ENCODE assay signal across 17 cellular contexts in the genomic region with DNA sequence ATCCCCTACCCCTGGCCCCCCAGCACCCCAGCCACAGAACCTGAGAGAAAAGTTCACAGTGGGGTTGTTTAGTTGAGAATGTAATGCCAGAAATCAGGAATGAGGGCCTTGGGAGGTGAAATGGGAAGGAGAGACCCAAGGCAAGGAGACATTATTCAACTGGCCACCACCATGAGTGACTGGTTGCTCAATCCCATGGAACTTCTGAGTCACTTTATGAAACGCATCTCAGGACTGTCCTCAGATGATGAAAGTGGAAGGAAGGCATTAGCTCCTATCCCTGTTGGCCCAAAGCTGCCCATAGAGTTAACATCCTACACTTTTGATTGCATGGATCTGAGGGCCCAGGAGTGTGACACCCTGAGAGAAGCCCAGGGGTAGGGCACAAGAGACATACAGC. TPM values are rescaled to one million over a fixed set of nuclear protein-coding genes. Genes with fewer than 3 reads are reported as not detected.
A peak's percentile ranks its signal among the peaks of the same experiment; 100 is the strongest.
DNase-seq lines count a peak whose midpoint lies in the region; ATAC-seq and TF ChIP-seq lines count a peak whose summit lies in the region.
"Had no signal": no experiment of that assay in that cellular context is flagged by ENCODE, and none has a peak within 500 bp of the region (broad histone marks: within the 10 kb centered on the region; RNA-seq: fewer than 3 reads in every experiment).

No MANE protein-coding gene starts in this region.

- no peaks in the 10 kb centered on the region for H4K20me1 ChIP-seq in BLaER1

- peaks cover 0 to 2% of the 10 kb centered on the region in 2 donors for H3K27me3 Mint-ChIP-seq in CD4-positive, alpha-beta memory T cell
- H3K27me3 Mint-ChIP-seq in activated B cell treated with CpG ODN at 0.5 μM for 24 hours: no peaks in the 10 kb centered on the region
- H3K27me3 Mint-ChIP-seq in naive thymus-derived CD4-positive, alpha-beta T cell: peaks cover 0 to 8% (median 3%) of the 10 kb centered on the region in 5 donors

- peaks cover 0 to 6% of the 10 kb centered on the region in 2 donors for H3K36me3 Mint-ChIP-seq in CD4-positive, alpha-beta memory T cell
- H3K36me3 Mint-ChIP-seq in activated B cell treated with CpG ODN at 0.5 μM for 24 hours (ENCODE audit: low read depth): peaks cover 9% of the 10 kb centered on the region
- peaks cover 3 to 11% (median 6%) of the 10 kb centered on the region in 5 donors for H3K36me3 Mint-ChIP-seq in naive thymus-derived CD4-positive, alpha-beta T cell
- H3K36me3 Mint-ChIP-seq: IgD-negative memory B cell had no signal

- peak overlapping the region in 4 of 7 donors; percentile 9 to 98 (median 88) for H3K27ac Mint-ChIP-seq in CD4-positive, alpha-beta memory T cell
- peak overlapping the region; percentile 76 for H3K27ac Mint-ChIP-seq in activated B cell treated with CpG ODN at 0.5 μM for 24 hours
- peak overlapping the region in 7 of 9 donors; percentile 56 to 95 (median 88) for H3K27ac Mint-ChIP-seq in naive thymus-derived CD4-positive, alpha-beta T cell
- H3K27ac Mint-ChIP-seq: GM23338 had no signal

- CTCF ChIA-PET in CD4-positive, alpha-beta memory T cell (lab: Charles Lee; ENCODE audit: partially characterized antibody): no interaction called here
- CTCF ChIA-PET in activated B cell treated with CpG ODN at 0.5 μM for 24 hours (lab: Charles Lee) (no interaction called here), RWPE1 (lab: Yijun Ruan, JAX) (no interaction called here)
- CTCF ChIA-PET in naive thymus-derived CD4-positive, alpha-beta T cell (lab: Charles Lee): no interaction called here

- ATAC-seq in activated B cell treated with CpG ODN at 0.5 μM for 24 hours (ENCODE audit: low read depth) (no peak), HG03039 (IDR thresholded peaks at IDR 0.05; ENCODE audit: unreplicated experiment) (no peak)
- no peak for ATAC-seq in naive thymus-derived CD4-positive, alpha-beta T cell
- ATAC-seq: GM23338, Panc1 had no signal

- H3K9me3 ChIP-seq in BLaER1: peaks cover 11% of the 10 kb centered on the region; the same call in 1 of the 2 replicates
- no peaks in the 10 kb centered on the region for H3K9me3 ChIP-seq in CD4-positive, alpha-beta memory T cell (ENCODE audit: control insufficient read depth in 1 of 2, low read length in 2 of 2)
- peaks cover 0 to 15% (median 0%) of the 10 kb centered on the region in 3 experiments for H3K9me3 ChIP-seq in naive thymus-derived CD4-positive, alpha-beta T cell (ENCODE audit: control insufficient read depth in 2 of 3, low read length in 3 of 3)

- TF ChIP-seq CTCF in activated B cell treated with CpG ODN at 0.5 μM for 24 hours (IDR thresholded peaks at IDR 0.05) (no peak), RWPE1 (conservative IDR thresholded peaks at IDR 0.05; ENCODE audit: low read depth) (no peak)

- peaks cover 29% of the 10 kb centered on the region for H3K4me1 ChIP-seq in BLaER1
- peaks cover 9% of the 10 kb centered on the region for H3K4me1 ChIP-seq in CD4-positive, alpha-beta memory T cell (ENCODE audit: insufficient read depth, low read length)
- H3K4me1 ChIP-seq in naive thymus-derived CD4-positive, alpha-beta T cell (ENCODE audit: control insufficient read depth in 2 of 2, insufficient read depth in 2 of 2, low read length in 2 of 2): peaks cover 0 to 10% of the 10 kb centered on the region in 2 donors

- DNase-seq in CD4-positive, alpha-beta memory T cell: no peak
- DNase-seq in activated B cell treated with CpG ODN at 0.5 μM for 24 hours (no peak), NCI-H2107 (lab: John Stamatoyannopoulos, UW) (no peak), RWPE1 (ENCODE audit: low spot score) (no peak)
- no peak for DNase-seq in naive thymus-derived CD4-positive, alpha-beta T cell
- DNase-seq: ACHN, DMS153, NCI-H1092, NCI-H446, NCI-H774, SHP77 treated with DMSO at 0.1 percent for 48 hours had no signal

- no peak overlapping the region for H3K4me3 ChIP-seq in BLaER1
- no peak overlapping the region for H3K4me3 ChIP-seq in CD4-positive, alpha-beta memory T cell (ENCODE audit: low read length in 2 of 2)
- H3K4me3 ChIP-seq in naive thymus-derived CD4-positive, alpha-beta T cell (ENCODE audit: low read length): no peak overlapping the region
- H3K4me3 ChIP-seq: GM23338 had no signal

- peaks cover 0 to 22% (median 11%) of the 10 kb centered on the region in 8 donors for H3K9me3 Mint-ChIP-seq in CD4-positive, alpha-beta memory T cell
- peaks cover 5% of the 10 kb centered on the region for H3K9me3 Mint-ChIP-seq in activated B cell treated with CpG ODN at 0.5 μM for 24 hours
- H3K9me3 Mint-ChIP-seq in naive thymus-derived CD4-positive, alpha-beta T cell: peaks cover 6 to 31% (median 13%) of the 10 kb centered on the region in 11 donors
- H3K9me3 Mint-ChIP-seq: GM23338 had no signal

- intact Hi-C loops in CD4-positive, alpha-beta memory T cell (cut with micrococcal nuclease): no loop called here
- intact Hi-C loops in activated B cell treated with CpG ODN at 0.5 μM for 24 hours (cut with micrococcal nuclease): no loop called here
- intact Hi-C loops in naive thymus-derived CD4-positive, alpha-beta T cell (cut with micrococcal nuclease): no loop called here

- no peaks in the 10 kb centered on the region for H3K27me3 ChIP-seq in BLaER1
- no peaks in the 10 kb centered on the region for H3K27me3 ChIP-seq in CD4-positive, alpha-beta memory T cell (ENCODE audit: insufficient read depth, low read length)
- H3K27me3 ChIP-seq in naive thymus-derived CD4-positive, alpha-beta T cell (ENCODE audit: control insufficient read depth in 2 of 2, insufficient read depth in 2 of 2, low read length in 2 of 2): no peaks in the 10 kb centered on the region

- peaks cover 39% of the 10 kb centered on the region for H3K36me3 ChIP-seq in BLaER1
- H3K36me3 ChIP-seq in CD4-positive, alpha-beta memory T cell (ENCODE audit: insufficient read depth, low read length): no peaks in the 10 kb centered on the region
- H3K36me3 ChIP-seq in naive thymus-derived CD4-positive, alpha-beta T cell (ENCODE audit: control insufficient read depth in 2 of 3, insufficient read depth in 3 of 3, low read length in 3 of 3): no peaks in the 10 kb centered on the region

- peak overlapping the region; percentile 60; the same call in 1 of the 2 replicates for H3K4me2 ChIP-seq in BLaER1
- H3K4me2 ChIP-seq: GM23338 had no signal

- H3K4me3 Mint-ChIP-seq in CD4-positive, alpha-beta memory T cell: no peak overlapping the region
- H3K4me3 Mint-ChIP-seq in activated B cell treated with CpG ODN at 0.5 μM for 24 hours: no peak overlapping the region
- peak overlapping the region in 3 of 10 donors; percentile 56 to 71 (median 68) for H3K4me3 Mint-ChIP-seq in naive thymus-derived CD4-positive, alpha-beta T cell
- H3K4me3 Mint-ChIP-seq: GM23338 had no signal

- no peak overlapping the region; the same call in 1 of the 2 replicates for H3K27ac ChIP-seq in BLaER1
- no peak overlapping the region for H3K27ac ChIP-seq in CD4-positive, alpha-beta memory T cell (ENCODE audit: low read depth, low read length)
- no peak overlapping the region for H3K27ac ChIP-seq in naive thymus-derived CD4-positive, alpha-beta T cell (ENCODE audit: low read depth, low read length)
- no peak overlapping the region for H3K27ac ChIP-seq in RWPE1

- peaks cover 4 to 12% (median 6%) of the 10 kb centered on the region in 4 donors for H3K4me1 Mint-ChIP-seq in CD4-positive, alpha-beta memory T cell
- H3K4me1 Mint-ChIP-seq in activated B cell treated with CpG ODN at 0.5 μM for 24 hours: peaks cover 36% of the 10 kb centered on the region
- peaks cover 5 to 17% (median 11%) of the 10 kb centered on the region in 7 donors for H3K4me1 Mint-ChIP-seq in naive thymus-derived CD4-positive, alpha-beta T cell
- H3K4me1 Mint-ChIP-seq: GM23338 had no signal

- no peak overlapping the region for H3K9ac ChIP-seq in BLaER1

- POLR2A ChIA-PET in CD4-positive, alpha-beta memory T cell (lab: Charles Lee; ENCODE audit: partially characterized antibody): no interaction called here
- POLR2A ChIA-PET in activated B cell treated with CpG ODN at 0.5 μM for 24 hours (lab: Charles Lee) (interaction anchor here (1.2 kb wide), 1 partner anchor 28 kb away, joined by 5 read pairs; no protein-coding TSS in a partner anchor), RWPE1 (lab: Yijun Ruan, JAX; ENCODE audit: low non-redundant PET) (no interaction called here)
- POLR2A ChIA-PET in naive thymus-derived CD4-positive, alpha-beta T cell (lab: Charles Lee): no interaction called here

RNA-seq across cellular contexts. Expression of gene TCL1A, which starts 25.4 kb away (rescaled TPM):
- total RNA-seq in CD4-positive, alpha-beta memory T cell: not detected
- polyA plus RNA-seq in CD4-positive, alpha-beta memory T cell: under 1 TPM in 1 of 2 donors, not detected in 1; 0.71 TPM
- total RNA-seq in activated B cell treated with CpG ODN at 0.5 μM for 24 hours: 228 and 234 TPM in 2 replicates
- 1 to 10 TPM in 1 of 5 experiments, under 1 TPM in 2, not detected in 2; 0.42 to 4.9 (median 0.79) TPM for total RNA-seq in naive thymus-derived CD4-positive, alpha-beta T cell
- polyA plus RNA-seq in naive thymus-derived CD4-positive, alpha-beta T cell: 1 to 10 TPM in 1 of 2 donors, under 1 TPM in 1; 0.92 to 2.9 TPM

RNA-seq across cellular contexts. Expression of gene TCL1B, which starts 53.1 kb away (rescaled TPM):
- total RNA-seq in CD4-positive, alpha-beta memory T cell: not detected
- polyA plus RNA-seq in CD4-positive, alpha-beta memory T cell: not detected
- total RNA-seq in activated B cell treated with CpG ODN at 0.5 μM for 24 hours: 1.1 and 1.2 TPM in 2 replicates
- total RNA-seq in naive thymus-derived CD4-positive, alpha-beta T cell: under 1 TPM in 1 of 5 experiments, not detected in 4; 0.54 TPM
- not detected for polyA plus RNA-seq in naive thymus-derived CD4-positive, alpha-beta T cell
- total RNA-seq: HT1080 had no signal
- polyA plus RNA-seq: IgD-negative memory B cell had no signal

Comparison
In these comparisons a context has a peak if more than half of its experiments do, and no peak if none do; other contexts are left out.
1. RNA of gene TCL1A, which starts 25.4 kb away (total RNA-seq): 228 to 234 TPM in activated B cell treated with CpG ODN at 0.5 μM for 24 hours; 0.42 to 4.9 TPM in naive thymus-derived CD4-positive, alpha-beta T cell and not detected in CD4-positive, alpha-beta memory T cell; every median in the first group is over 10 times any median in the second.
2. Peak in every context shown above with its lines, with median percentiles within 50 percentile points of each other: H3K27ac Mint-ChIP-seq.